ENCODE assay signal across 35 cellular contexts in the genomic region with DNA sequence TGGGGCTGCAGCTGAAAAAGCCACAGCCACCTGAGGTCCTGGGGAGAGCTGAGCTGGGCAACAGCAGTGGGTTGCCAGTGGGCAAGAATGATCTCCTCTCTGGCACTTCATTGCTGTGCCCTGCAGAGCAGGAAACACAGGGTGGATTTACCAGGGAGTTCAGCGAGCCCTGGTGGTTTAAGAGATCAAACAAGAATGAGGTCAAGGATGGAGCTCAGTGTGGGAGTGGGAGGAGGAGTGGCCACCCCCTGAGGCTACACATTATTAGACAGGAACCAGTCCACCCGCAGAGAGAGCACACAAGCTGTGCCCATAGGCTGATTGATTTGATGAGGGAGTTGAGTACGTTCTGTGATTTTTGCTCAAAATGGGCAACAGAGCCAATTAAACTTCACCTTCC. TPM values are rescaled to one million over a fixed set of nuclear protein-coding genes. Genes with fewer than 3 reads are reported as not detected.
"Had no signal": no experiment of that assay in that cellular context is flagged by ENCODE, and none has a peak within 500 bp of the region (broad histone marks: within the 10 kb centered on the region; RNA-seq: fewer than 3 reads in every experiment).

No MANE protein-coding gene starts in this region.

- H3K36me3 Mint-ChIP-seq: activated CD8-positive, alpha-beta memory T cell treated with anti-CD3 and anti-CD28 coated beads, Interleukin-2, amount 10 ng/mL, durations not matched to agents 7 days and 5 days; activated naive CD4-positive, alpha-beta T cell treated with anti-CD3 and anti-CD28 coated beads, Interleukin-2, amount 10 ng/mL, durations not matched to agents 7 days and 5 days; activated naive CD4-positive, alpha-beta T cell treated with anti-CD3 and anti-CD28 coated beads, Interleukin-2, amount 50 U/mL, for 24 hours; activated naive CD8-positive, alpha-beta T cell; activated naive CD8-positive, alpha-beta T cell treated with anti-CD3 and anti-CD28 coated beads, Interleukin-2, amount 10 ng/mL, durations not matched to agents 7 days and 5 days; WTC11 had no signal

- H3K27me3 ChIP-seq: body of pancreas, brain microvascular endothelial cell had no signal

- ATAC-seq: activated CD4-positive, alpha-beta T cell treated with anti-CD3 and anti-CD28 coated beads for 36 hours; activated CD4-positive, CD25-positive, alpha-beta regulatory T cell treated with anti-CD3 and anti-CD28 coated beads, Interleukin-2, amount 50 U/mL, for 24 hours; activated CD8-positive, alpha-beta memory T cell treated with anti-CD3 and anti-CD28 coated beads, Interleukin-2, amount 10 ng/mL, durations not matched to agents 7 days and 5 days; activated CD8-positive, alpha-beta T cell treated with anti-CD3 and anti-CD28 coated beads, Interleukin-2, amount 10 ng/mL, durations not matched to agents 7 days and 5 days; body of pancreas; WTC11 had no signal

- DNase-seq: activated CD4-positive, alpha-beta memory T cell treated with anti-CD3 and anti-CD28 coated beads, Interleukin-2, amount 10 ng/mL, durations not matched to agents 7 days and 5 days; activated CD4-positive, alpha-beta T cell treated with anti-CD3 and anti-CD28 coated beads for 1 hour; activated CD4-positive, alpha-beta T cell treated with anti-CD3 and anti-CD28 coated beads for 36 hours; activated CD4-positive, alpha-beta T cell treated with anti-CD3 and anti-CD28 coated beads for 48 hours; activated CD4-positive, alpha-beta T cell treated with anti-CD3 and anti-CD28 coated beads, Interleukin-2, amount 10 ng/mL, durations not matched to agents 7 days and 5 days; activated CD4-positive, alpha-beta T cell treated with anti-CD3 and anti-CD28 coated beads, Interleukin-2, amount 50 U/mL, for 48 hours; activated CD4-positive, CD25-positive, alpha-beta regulatory T cell; activated CD8-positive, alpha-beta memory T cell treated with anti-CD3 and anti-CD28 coated beads for 24 hours; activated CD8-positive, alpha-beta memory T cell treated with anti-CD3 and anti-CD28 coated beads, Interleukin-2, amount 10 ng/mL, durations not matched to agents 7 days and 5 days; activated CD8-positive, alpha-beta memory T cell treated with anti-CD3 and anti-CD28 coated beads, Interleukin-2, amount 50 U/mL, for 48 hours; activated CD8-positive, alpha-beta T cell treated with anti-CD3 and anti-CD28 coated beads, Interleukin-2, amount 10 ng/mL, durations not matched to agents 7 days and 5 days; activated effector memory CD4-positive, alpha-beta T cell treated with Interleukin-2 at 50 U/mL for 16 hours; activated gamma-delta T cell; activated naive CD4-positive, alpha-beta T cell treated with anti-CD3 and anti-CD28 coated beads, Interleukin-2, amount 10 ng/mL, durations not matched to agents 7 days and 5 days; activated naive CD4-positive, alpha-beta T cell treated with Interleukin-2 at 50 U/mL for 16 hours; activated naive CD8-positive, alpha-beta T cell treated with anti-CD3 and anti-CD28 coated beads, Interleukin-2, amount 10 ng/mL, durations not matched to agents 7 days and 5 days; activated T-cell treated with anti-CD3 and anti-CD28 coated beads, Interleukin-2, amount 50 U/mL, for 24 hours; activated T-cell treated with anti-CD3 and anti-CD28 coated beads, Interleukin-2, amount 50 U/mL, for 48 hours; adrenal gland; amniotic stem cell; aorta; body of pancreas; brain microvascular endothelial cell; central memory CD4-positive, alpha-beta T cell; T-helper 2 cell; T-helper 9 cell; WERI-Rb-1 had no signal

- H3K27ac Mint-ChIP-seq: activated CD4-positive, alpha-beta memory T cell treated with anti-CD3 and anti-CD28 coated beads, Interleukin-2, amount 10 ng/mL, durations not matched to agents 7 days and 5 days; activated CD4-positive, alpha-beta T cell treated with anti-CD3 and anti-CD28 coated beads for 36 hours; activated CD4-positive, alpha-beta T cell treated with anti-CD3 and anti-CD28 coated beads, Interleukin-2, amount 10 ng/mL, durations not matched to agents 7 days and 5 days; activated CD8-positive, alpha-beta memory T cell treated with anti-CD3 and anti-CD28 coated beads, Interleukin-2, amount 10 ng/mL, durations not matched to agents 7 days and 5 days; activated CD8-positive, alpha-beta T cell treated with anti-CD3 and anti-CD28 coated beads, Interleukin-2, amount 10 ng/mL, durations not matched to agents 7 days and 5 days; activated naive CD4-positive, alpha-beta T cell treated with anti-CD3 and anti-CD28 coated beads, Interleukin-2, amount 10 ng/mL, durations not matched to agents 7 days and 5 days; activated naive CD4-positive, alpha-beta T cell treated with anti-CD3 and anti-CD28 coated beads, Interleukin-2, amount 50 U/mL, for 24 hours; activated naive CD8-positive, alpha-beta T cell; activated naive CD8-positive, alpha-beta T cell treated with anti-CD3 and anti-CD28 coated beads, Interleukin-2, amount 10 ng/mL, durations not matched to agents 7 days and 5 days; activated T-cell treated with anti-CD3 and anti-CD28 coated beads, Interleukin-2, amount 50 U/mL, for 24 hours; activated T-helper 2 cell treated with anti-CD3 and anti-CD28 coated beads, Interferon-gamma antibody, Interleukin-2, Interleukin-4, amounts not matched to agents 10 μg/mL and 5 μg/mL and 100 μg/mL, durations not matched to agents 14 hours and 24 hours and 36 hours; T-helper 1 cell treated with Interleukin-12 subunit alpha and Interleukin-12 subunit beta and Interleukin-4 antibody, amounts not matched to agents 30 μg/mL and 1 μg/mL, for 36 hours; T-helper 2 cell treated with Interferon-gamma antibody and Interleukin-4, amounts not matched to agents 5 μg/mL and 100 μg/mL, for 36 hours; WTC11 had no signal

- H3K4me1 Mint-ChIP-seq: activated CD4-positive, alpha-beta memory T cell treated with anti-CD3 and anti-CD28 coated beads, Interleukin-2, amount 10 ng/mL, durations not matched to agents 7 days and 5 days; activated CD4-positive, alpha-beta T cell treated with anti-CD3 and anti-CD28 coated beads for 36 hours; activated CD4-positive, alpha-beta T cell treated with anti-CD3 and anti-CD28 coated beads, Interleukin-2, amount 10 ng/mL, durations not matched to agents 7 days and 5 days; activated CD8-positive, alpha-beta memory T cell treated with anti-CD3 and anti-CD28 coated beads, Interleukin-2, amount 10 ng/mL, durations not matched to agents 7 days and 5 days; activated naive CD4-positive, alpha-beta T cell treated with anti-CD3 and anti-CD28 coated beads, Interleukin-2, amount 10 ng/mL, durations not matched to agents 7 days and 5 days; activated naive CD4-positive, alpha-beta T cell treated with anti-CD3 and anti-CD28 coated beads, Interleukin-2, amount 50 U/mL, for 24 hours; activated naive CD8-positive, alpha-beta T cell treated with anti-CD3 and anti-CD28 coated beads, Interleukin-2, amount 10 ng/mL, durations not matched to agents 7 days and 5 days had no signal

- H3K27me3 Mint-ChIP-seq: activated CD4-positive, alpha-beta memory T cell treated with anti-CD3 and anti-CD28 coated beads, Interleukin-2, amount 10 ng/mL, durations not matched to agents 7 days and 5 days; activated naive CD4-positive, alpha-beta T cell treated with anti-CD3 and anti-CD28 coated beads, Interleukin-2, amount 50 U/mL, for 24 hours; activated naive CD8-positive, alpha-beta T cell; activated naive CD8-positive, alpha-beta T cell treated with anti-CD3 and anti-CD28 coated beads, Interleukin-2, amount 10 ng/mL, durations not matched to agents 7 days and 5 days had no signal

- H3K9me3 ChIP-seq: adrenal gland, body of pancreas, breast epithelium had no signal

- H3K4me1 ChIP-seq: adrenal gland, body of pancreas, breast epithelium had no signal

- H3K4me3 Mint-ChIP-seq: activated CD4-positive, alpha-beta memory T cell treated with anti-CD3 and anti-CD28 coated beads, Interleukin-2, amount 10 ng/mL, durations not matched to agents 7 days and 5 days; activated CD4-positive, alpha-beta T cell treated with anti-CD3 and anti-CD28 coated beads for 36 hours; activated CD4-positive, alpha-beta T cell treated with anti-CD3 and anti-CD28 coated beads, Interleukin-2, amount 10 ng/mL, durations not matched to agents 7 days and 5 days; activated CD8-positive, alpha-beta memory T cell treated with anti-CD3 and anti-CD28 coated beads, Interleukin-2, amount 10 ng/mL, durations not matched to agents 7 days and 5 days; activated CD8-positive, alpha-beta T cell treated with anti-CD3 and anti-CD28 coated beads, Interleukin-2, amount 10 ng/mL, durations not matched to agents 7 days and 5 days; activated naive CD4-positive, alpha-beta T cell treated with anti-CD3 and anti-CD28 coated beads, Interleukin-2, amount 10 ng/mL, durations not matched to agents 7 days and 5 days; activated naive CD4-positive, alpha-beta T cell treated with anti-CD3 and anti-CD28 coated beads, Interleukin-2, amount 50 U/mL, for 24 hours; activated naive CD8-positive, alpha-beta T cell; activated naive CD8-positive, alpha-beta T cell treated with anti-CD3 and anti-CD28 coated beads, Interleukin-2, amount 10 ng/mL, durations not matched to agents 7 days and 5 days; activated T-cell treated with anti-CD3 and anti-CD28 coated beads, Interleukin-2, amount 50 U/mL, for 24 hours; T-helper 1 cell treated with Interleukin-12 subunit alpha and Interleukin-12 subunit beta and Interleukin-4 antibody, amounts not matched to agents 30 μg/mL and 1 μg/mL, for 36 hours; T-helper 2 cell treated with Interferon-gamma antibody and Interleukin-4, amounts not matched to agents 5 μg/mL and 100 μg/mL, for 36 hours; WTC11 had no signal

- H3K27ac ChIP-seq: adrenal gland, body of pancreas, brain microvascular endothelial cell, breast epithelium, WERI-Rb-1 had no signal

- H3K9me3 Mint-ChIP-seq: activated CD4-positive, alpha-beta memory T cell treated with anti-CD3 and anti-CD28 coated beads, Interleukin-2, amount 10 ng/mL, durations not matched to agents 7 days and 5 days; activated CD4-positive, alpha-beta T cell treated with anti-CD3 and anti-CD28 coated beads, Interleukin-2, amount 10 ng/mL, durations not matched to agents 7 days and 5 days; activated naive CD4-positive, alpha-beta T cell treated with anti-CD3 and anti-CD28 coated beads, Interleukin-2, amount 10 ng/mL, durations not matched to agents 7 days and 5 days; activated naive CD4-positive, alpha-beta T cell treated with anti-CD3 and anti-CD28 coated beads, Interleukin-2, amount 50 U/mL, for 24 hours; activated naive CD8-positive, alpha-beta T cell treated with anti-CD3 and anti-CD28 coated beads, Interleukin-2, amount 10 ng/mL, durations not matched to agents 7 days and 5 days; activated T-cell treated with anti-CD3 and anti-CD28 coated beads, Interleukin-2, amount 50 U/mL, for 24 hours; activated T-helper 2 cell treated with anti-CD3 and anti-CD28 coated beads, Interferon-gamma antibody, Interleukin-2, Interleukin-4, amounts not matched to agents 10 μg/mL and 5 μg/mL and 100 μg/mL, durations not matched to agents 14 hours and 24 hours and 36 hours; T-helper 1 cell treated with Interleukin-12 subunit alpha and Interleukin-12 subunit beta and Interleukin-4 antibody, amounts not matched to agents 30 μg/mL and 1 μg/mL, for 36 hours; T-helper 2 cell treated with Interferon-gamma antibody and Interleukin-4, amounts not matched to agents 5 μg/mL and 100 μg/mL, for 36 hours; WTC11 had no signal

- H3K36me3 ChIP-seq: adrenal gland, brain microvascular endothelial cell, breast epithelium, WERI-Rb-1 had no signal

- H3K4me3 ChIP-seq: adrenal gland, body of pancreas, breast epithelium had no signal

RNA-seq across cellular contexts. Expression of a gene that starts 47.3 kb away (rescaled TPM):
- total RNA-seq: activated CD4-positive, alpha-beta memory T cell treated with anti-CD3 and anti-CD28 coated beads, Interleukin-2, amount 10 ng/mL, durations not matched to agents 7 days and 5 days; activated CD4-positive, alpha-beta T cell treated with anti-CD3 and anti-CD28 coated beads for 36 hours; activated CD4-positive, alpha-beta T cell treated with anti-CD3 and anti-CD28 coated beads, Interleukin-2, amount 10 ng/mL, durations not matched to agents 7 days and 5 days; activated CD8-positive, alpha-beta memory T cell treated with anti-CD3 and anti-CD28 coated beads, Interleukin-2, amount 10 ng/mL, durations not matched to agents 7 days and 5 days; activated T-helper 2 cell treated with anti-CD3 and anti-CD28 coated beads, Interferon-gamma antibody, Interleukin-2, Interleukin-4, amounts not matched to agents 10 μg/mL and 5 μg/mL and 100 μg/mL, durations not matched to agents 14 hours and 24 hours and 36 hours had no signal
